1 cellular context compared by ENCODE assay signal in the genomic region with DNA sequence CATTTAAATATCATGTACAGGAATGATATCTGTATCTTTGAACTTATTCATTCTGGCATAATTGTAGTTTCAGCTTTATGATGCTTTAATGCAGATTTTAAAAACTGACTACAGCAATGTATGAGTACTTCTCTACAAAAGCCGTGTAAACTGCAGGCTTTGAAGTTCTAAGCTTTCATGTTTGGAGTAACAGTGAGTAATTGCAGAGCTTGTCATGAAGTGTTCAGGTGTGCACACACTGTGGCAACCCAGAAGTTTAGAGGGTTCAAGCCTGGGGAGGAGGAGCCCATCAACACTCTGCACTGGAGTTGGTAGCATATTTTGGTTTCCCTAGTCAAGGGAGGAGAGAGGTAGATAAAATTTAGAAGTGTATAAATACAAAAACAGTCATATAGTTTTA.
TF ChIP-seq lines count a peak whose summit lies in the region.

No MANE protein-coding gene starts in this region.

TF ChIP-seq in IMR-90, 13 proteins besides CTCF, POLR2A, EP300 and RAD21:
- TF ChIP-seq FOS (IDR thresholded peaks at IDR 0.05; ENCODE audit: low read depth, low read length) (no peak), SMC3 (IDR thresholded peaks at IDR 0.05; ENCODE audit: low read depth, low read length) (no peak), NFE2L2 (IDR thresholded peaks at IDR 0.05; ENCODE audit: low read depth, low read length) (no peak), MAZ (IDR thresholded peaks at IDR 0.05; ENCODE audit: borderline replicate concordance, low read depth, low read length) (no peak)
- TF ChIP-seq, protein P1, sequence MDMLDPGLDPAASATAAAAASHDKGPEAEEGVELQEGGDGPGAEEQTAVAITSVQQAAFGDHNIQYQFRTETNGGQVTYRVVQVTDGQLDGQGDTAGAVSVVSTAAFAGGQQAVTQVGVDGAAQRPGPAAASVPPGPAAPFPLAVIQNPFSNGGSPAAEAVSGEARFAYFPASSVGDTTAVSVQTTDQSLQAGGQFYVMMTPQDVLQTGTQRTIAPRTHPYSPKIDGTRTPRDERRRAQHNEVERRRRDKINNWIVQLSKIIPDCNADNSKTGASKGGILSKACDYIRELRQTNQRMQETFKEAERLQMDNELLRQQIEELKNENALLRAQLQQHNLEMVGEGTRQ (IDR thresholded peaks at IDR 0.05; ENCODE audit: low read depth, low read length): no peak
TF ChIP-seq in IMR-90: peak in this region for 0.
